1 cellular context compared by ENCODE assay signal in the genomic region with DNA sequence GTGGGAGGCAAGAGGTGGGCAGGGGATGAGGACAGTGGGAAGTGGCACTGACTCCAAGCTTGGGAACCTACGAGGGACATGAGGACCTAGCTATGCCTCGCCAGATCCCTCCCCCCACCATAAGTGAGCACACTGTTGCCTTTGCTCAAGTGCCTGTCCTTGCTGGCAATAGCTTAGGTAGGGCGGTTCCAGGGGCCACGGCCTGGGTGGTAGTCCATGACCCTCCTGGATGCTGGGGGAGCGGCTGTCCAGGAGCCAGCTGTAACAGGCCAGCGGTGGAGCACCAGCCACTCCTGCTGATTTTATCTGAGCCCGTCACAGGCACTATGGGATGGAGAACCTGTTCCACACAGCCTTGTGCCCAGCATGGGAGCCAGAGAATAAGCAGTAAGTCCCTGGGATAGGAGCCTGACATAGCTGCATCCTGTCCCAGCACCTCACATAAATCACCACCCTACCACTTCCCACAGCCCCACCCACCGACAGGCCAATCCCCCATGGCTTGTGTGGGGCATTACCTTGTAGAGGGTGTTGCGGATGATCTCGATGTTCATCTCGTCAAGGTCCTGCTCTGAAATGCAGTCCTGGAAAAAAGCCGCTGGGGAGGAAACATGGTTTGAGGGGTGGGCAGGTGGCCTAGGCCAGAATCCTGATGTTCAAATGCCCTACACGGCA.
TF ChIP-seq lines count a peak whose summit lies in the region.

No MANE protein-coding gene starts in this region.

TF ChIP-seq in K562, 482 proteins besides CTCF, POLR2A, EP300 and RAD21:
- no peak for TF ChIP-seq CAMTA2 (CRISPR knock-in tag; conservative IDR thresholded peaks at IDR 0.05)
- TF ChIP-seq MEIS2 (IDR thresholded peaks at IDR 0.05; ENCODE audit: partially characterized antibody): peak; percentile 27
- TF ChIP-seq, protein P1, sequence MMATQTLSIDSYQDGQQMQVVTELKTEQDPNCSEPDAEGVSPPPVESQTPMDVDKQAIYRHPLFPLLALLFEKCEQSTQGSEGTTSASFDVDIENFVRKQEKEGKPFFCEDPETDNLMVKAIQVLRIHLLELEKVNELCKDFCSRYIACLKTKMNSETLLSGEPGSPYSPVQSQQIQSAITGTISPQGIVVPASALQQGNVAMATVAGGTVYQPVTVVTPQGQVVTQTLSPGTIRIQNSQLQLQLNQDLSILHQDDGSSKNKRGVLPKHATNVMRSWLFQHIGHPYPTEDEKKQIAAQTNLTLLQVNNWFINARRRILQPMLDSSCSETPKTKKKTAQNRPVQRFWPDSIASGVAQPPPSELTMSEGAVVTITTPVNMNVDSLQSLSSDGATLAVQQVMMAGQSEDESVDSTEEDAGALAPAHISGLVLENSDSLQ (IDR thresholded peaks at IDR 0.05): peak; percentile 57
